20 cellular contexts compared by ENCODE assay signal in genomic region chr15:32739522-32739921, GRCh38. TPM values are rescaled to one million over a fixed set of nuclear protein-coding genes. Genes with fewer than 3 reads are reported as not detected.
"Had no signal": no experiment of that assay in that cellular context is flagged by ENCODE, and none has a peak within 500 bp of the region (broad histone marks: within the 10 kb centered on the region; RNA-seq: fewer than 3 reads in every experiment).

No MANE protein-coding gene starts in this region.

- H3K4me3 Mint-ChIP-seq: mesothelial cell of epicardium; naive thymus-derived CD4-positive, alpha-beta T cell; natural killer cell treated with Interleukin-12 subunit alpha and Interleukin-12 subunit beta and Interleukin-15 and Interleukin-18, amount 100 ng/mL, for 72 hours; stimulated activated memory B cell treated with anti-CD40 and anti-IgM and Interleukin-4, amounts not matched to agents 10 μg/mL and 1 μg/mL and 100 μg/mL, for 72 hours; stimulated activated naive CD8-positive, alpha-beta T cell treated with anti-CD3 and anti-CD28 coated beads, Interleukin-15, amount 100 ng/mL, for 72 hours; type B pancreatic cell had no signal

- H3K27ac Mint-ChIP-seq: mesothelial cell of epicardium; naive thymus-derived CD4-positive, alpha-beta T cell; natural killer cell treated with Interleukin-12 subunit alpha and Interleukin-12 subunit beta and Interleukin-15 and Interleukin-18, amount 100 ng/mL, for 72 hours; progenitor cell of endocrine pancreas; stimulated activated memory B cell treated with anti-CD40 and anti-IgM and Interleukin-4, amounts not matched to agents 10 μg/mL and 1 μg/mL and 100 μg/mL, for 72 hours; stimulated activated naive CD8-positive, alpha-beta T cell treated with anti-CD3 and anti-CD28 coated beads, Interleukin-15, amount 100 ng/mL, for 72 hours; type B pancreatic cell had no signal

- H3K36me3 Mint-ChIP-seq: natural killer cell treated with Interleukin-12 subunit alpha and Interleukin-12 subunit beta and Interleukin-15 and Interleukin-18, amount 100 ng/mL, for 72 hours had no signal

- DNase-seq: islet precursor cell; left ventricle myocardium inferior; mesendoderm; mucosa of descending colon; naive thymus-derived CD4-positive, alpha-beta T cell; ovary; right lobe of liver; stimulated activated CD4-positive, alpha-beta T cell treated with anti-CD3 and anti-CD28 coated beads, Interleukin-1b, Interleukin-23, amount 100 ng/mL, for 48 hours; stimulated activated CD4-positive, alpha-beta T cell treated with anti-CD3 and anti-CD28 coated beads, Interleukin-2, amount 100 ng/mL, for 48 hours; stimulated activated CD4-positive, alpha-beta T cell treated with anti-CD3 and anti-CD28 coated beads, Interleukin-4, amount 100 ng/mL, for 4 hours; stimulated activated CD8-positive, alpha-beta memory T cell treated with anti-CD3 and anti-CD28 coated beads, Interleukin-4, amount 100 ng/mL, for 48 hours; stimulated activated naive CD4-positive, alpha-beta T cell treated with Interleukin-2 at 50 U/mL for 16 hours; stimulated activated naive CD8-positive, alpha-beta T cell treated with anti-CD3 and anti-CD28 coated beads, Interleukin-15, amount 100 ng/mL, for 72 hours; substantia nigra; uterus had no signal

- H3K9me3 Mint-ChIP-seq: natural killer cell treated with Interleukin-12 subunit alpha and Interleukin-12 subunit beta and Interleukin-15 and Interleukin-18, amount 100 ng/mL, for 72 hours had no signal

- H3K4me1 Mint-ChIP-seq: mesothelial cell of epicardium; naive thymus-derived CD4-positive, alpha-beta T cell; stimulated activated memory B cell treated with anti-CD40 and anti-IgM and Interleukin-4, amounts not matched to agents 10 μg/mL and 1 μg/mL and 100 μg/mL, for 72 hours; stimulated activated naive CD8-positive, alpha-beta T cell treated with anti-CD3 and anti-CD28 coated beads, Interleukin-15, amount 100 ng/mL, for 72 hours had no signal

- ATAC-seq: mucosa of descending colon; naive thymus-derived CD4-positive, alpha-beta T cell; natural killer cell treated with Interleukin-12 subunit alpha and Interleukin-12 subunit beta and Interleukin-15 and Interleukin-18, amount 100 ng/mL, for 72 hours; right lobe of liver; stimulated activated memory B cell treated with anti-CD40 and anti-IgM and Interleukin-4, amounts not matched to agents 10 μg/mL and 1 μg/mL and 100 μg/mL, for 72 hours; stimulated activated naive CD8-positive, alpha-beta T cell treated with anti-CD3 and anti-CD28 coated beads, Interleukin-15, amount 100 ng/mL, for 72 hours had no signal

RNA-seq across cellular contexts. Expression of gene GREM1, which starts 21.7 kb away (rescaled TPM):
- total RNA-seq: naive thymus-derived CD4-positive, alpha-beta T cell had no signal
